ENCODE assay signal across 8 cellular contexts in the genomic region with DNA sequence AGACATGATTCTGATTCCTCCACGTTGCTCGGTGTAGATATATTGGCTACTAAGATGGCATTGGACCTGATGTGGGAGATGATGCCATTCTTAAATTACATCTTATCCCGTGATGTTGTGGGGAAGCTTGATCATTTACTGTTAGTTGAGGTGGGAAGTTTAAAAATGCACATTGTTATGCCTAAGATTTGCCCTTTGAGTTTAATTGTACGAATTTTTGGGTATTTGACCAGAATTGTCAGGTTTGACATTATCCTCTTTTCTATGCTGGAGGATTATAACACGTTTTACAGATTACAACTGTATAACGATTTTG. TPM values are rescaled to one million over a fixed set of nuclear protein-coding genes. Genes with fewer than 3 reads are reported as not detected.
DNase-seq lines count a peak whose midpoint lies in the region; ATAC-seq and TF ChIP-seq lines count a peak whose summit lies in the region.

No MANE protein-coding gene starts in this region.

- DNase-seq in GM12864 (ENCODE audit: low read depth) (no peak), T-helper 17 cell (no peak), fibroblast of the aortic adventitia (ENCODE audit: low read depth) (no peak), sigmoid colon (no peak), head of caudate nucleus (no peak)
- no peak for DNase-seq in stimulated activated naive CD4-positive, alpha-beta T cell (lab: John Stamatoyannopoulos, UW)
- DNase-seq in activated CD4-positive, alpha-beta T cell treated with anti-CD3 and anti-CD28 coated beads for 1 hour, result no peak

- H3K27me3 ChIP-seq in sigmoid colon, result no peaks in the 10 kb centered on the region

- H3K27ac ChIP-seq in sigmoid colon, result peak overlapping the region; percentile 98 to 99 (median 98)

- H3K36me3 ChIP-seq in sigmoid colon, result peaks cover 0 to 3% (median 1%) of the 10 kb centered on the region in 4 donors

- no peak for TF ChIP-seq CTCF in GM12864 (IDR thresholded peaks at IDR 0.05; ENCODE audit: low read depth, low read length, missing control alignments)
- no peak for TF ChIP-seq CTCF in fibroblast of the aortic adventitia (IDR thresholded peaks at IDR 0.05; ENCODE audit: insufficient read depth, low read length)
- no peak for TF ChIP-seq CTCF in sigmoid colon (IDR thresholded peaks at IDR 0.05)

- ATAC-seq in T-helper 17 cell, result no peak
- no peak for ATAC-seq in GM18858 (IDR thresholded peaks at IDR 0.05; ENCODE audit: unreplicated experiment)

- peaks cover 0 to 66% (median 54%) of the 10 kb centered on the region in 4 donors for H3K4me1 ChIP-seq in sigmoid colon

- 2 to 13% methylated on average over 6 of the region's 6 CpGs for WGBS in sigmoid colon, 2 donors

- no peaks in the 10 kb centered on the region for H3K9me3 ChIP-seq in T-helper 17 cell (ENCODE audit: control insufficient read depth, low read length, poor library complexity, severe bottlenecking)
- no peaks in the 10 kb centered on the region for H3K9me3 ChIP-seq in sigmoid colon

- no peak for TF ChIP-seq EP300 in sigmoid colon (IDR thresholded peaks at IDR 0.05)

- H3K4me3 Mint-ChIP-seq in T-helper 17 cell, result peak overlapping the region; percentile 99

- peaks cover 4% of the 10 kb centered on the region for H3K36me3 Mint-ChIP-seq in T-helper 17 cell (ENCODE audit: low read depth)

- intact Hi-C loops in sigmoid colon (cut with DNase I), result loop anchor here (5.0 kb wide), 1 partner anchor 442 kb away; no protein-coding TSS in a partner anchor
- intact Hi-C loops in head of caudate nucleus (cut with DNase I), result loop anchor here (2.0 kb wide), 1 partner anchor 22 kb away; no protein-coding TSS in a partner anchor

- peak overlapping the region; percentile 99 for H3K27ac Mint-ChIP-seq in T-helper 17 cell

- TF ChIP-seq POLR2A in sigmoid colon (IDR thresholded peaks at IDR 0.05), result no peak

- peaks cover 45% of the 10 kb centered on the region for H3K4me1 Mint-ChIP-seq in T-helper 17 cell

- H3K4me3 ChIP-seq in GM12864 (ENCODE audit: low read depth, low read length) (peak overlapping the region; percentile 80), fibroblast of the aortic adventitia (ENCODE audit: low read depth, low read length) (peak overlapping the region; percentile 99), sigmoid colon (peak overlapping the region; percentile 68 to 92 (median 80))

- no peaks in the 10 kb centered on the region for H3K27me3 Mint-ChIP-seq in T-helper 17 cell

RNA-seq across cellular contexts. Expression of a gene that starts 1.6 kb away (rescaled TPM):
- 10 to 100 TPM; 62.4 to 73.0 TPM for total RNA-seq in T-helper 17 cell
- 42.4 and 45.5 TPM in 2 replicates for total RNA-seq in fibroblast of the aortic adventitia (ENCODE audit: low replicate concordance)
- total RNA-seq in sigmoid colon, result 10 to 100 TPM; 54.7 to 64.2 (median 62.8) TPM
- 10 to 100 TPM; 11.4 to 12.9 (median 11.6) TPM for polyA plus RNA-seq in sigmoid colon

RNA-seq across cellular contexts. Expression of a gene that starts 49.6 kb away (rescaled TPM):
- total RNA-seq in T-helper 17 cell (10 to 100 TPM; 14.3 to 14.6 TPM), fibroblast of the aortic adventitia (ENCODE audit: low replicate concordance) (8.9 and 25.9 TPM in 2 replicates), sigmoid colon (10 to 100 TPM in 3 of 4 donors, 1 to 10 TPM in 1; 9.3 to 17.4 (median 12.7) TPM)
- 10 to 100 TPM in 1 of 3 donors, 1 to 10 TPM in 2; 5.4 to 43.3 (median 7.2) TPM for polyA plus RNA-seq in sigmoid colon
